18 cellular contexts compared by ENCODE assay signal in genomic region chr2:98923244-98923940, GRCh38. TPM values are rescaled to one million over a fixed set of nuclear protein-coding genes. Genes with fewer than 3 reads are reported as not detected.
DNase-seq lines count a peak whose midpoint lies in the region; ATAC-seq and TF ChIP-seq lines count a peak whose summit lies in the region.
"Had no signal": no experiment of that assay in that cellular context is flagged by ENCODE, and none has a peak within 500 bp of the region (broad histone marks: within the 10 kb centered on the region; RNA-seq: fewer than 3 reads in every experiment).

No MANE protein-coding gene starts in this region.

- no peak overlapping the region for H2AFZ ChIP-seq in DND-41 (ENCODE audit: low read depth, low read length)

- no peak overlapping the region for H3K27ac ChIP-seq in DND-41 (ENCODE audit: low read length)
- no peak overlapping the region for H3K27ac ChIP-seq in RWPE2 (ENCODE audit: poor library complexity, severe bottlenecking)
- no peak overlapping the region for H3K27ac ChIP-seq in colonic mucosa
- H3K27ac ChIP-seq: BLaER1 treated with 17β-estradiol and CSF1 and Interleukin-3, amounts not matched to agents 10 nM and 100 nM; left lung had no signal

- H3K36me3 ChIP-seq in DND-41 (ENCODE audit: insufficient read depth, low read length) (no peaks in the 10 kb centered on the region), RWPE2 (ENCODE audit: low read depth) (no peaks in the 10 kb centered on the region), colonic mucosa (no peaks in the 10 kb centered on the region)
- H3K36me3 ChIP-seq: BLaER1 treated with 17β-estradiol and CSF1 and Interleukin-3, amounts not matched to agents 10 nM and 100 nM; left lung had no signal

- H3K27me3 ChIP-seq in DND-41 (ENCODE audit: insufficient read depth, low read length, poor library complexity) (no peaks in the 10 kb centered on the region), RWPE2 (ENCODE audit: insufficient read depth, poor library complexity, severe bottlenecking) (no peaks in the 10 kb centered on the region), colonic mucosa (no peaks in the 10 kb centered on the region)
- H3K27me3 ChIP-seq: BLaER1 treated with 17β-estradiol and CSF1 and Interleukin-3, amounts not matched to agents 10 nM and 100 nM had no signal

- intact Hi-C loops in colonic mucosa (cut with DNase I), result no loop called here

- no peaks in the 10 kb centered on the region for H4K20me1 ChIP-seq in DND-41 (ENCODE audit: insufficient read depth, low read length)
- H4K20me1 ChIP-seq: BLaER1 treated with 17β-estradiol and CSF1 and Interleukin-3, amounts not matched to agents 10 nM and 100 nM had no signal

- no peaks in the 10 kb centered on the region for H3K79me2 ChIP-seq in DND-41 (ENCODE audit: insufficient read depth, low read length)

- H3K9me3 ChIP-seq in DND-41 (ENCODE audit: insufficient read depth, low read length, severe bottlenecking), result no peaks in the 10 kb centered on the region
- no peaks in the 10 kb centered on the region for H3K9me3 ChIP-seq in RWPE2 (ENCODE audit: severe bottlenecking)
- H3K9me3 ChIP-seq in colonic mucosa, result no peaks in the 10 kb centered on the region

- H3K9ac ChIP-seq in DND-41 (ENCODE audit: low read depth, low read length), result no peak overlapping the region
- no peak overlapping the region for H3K9ac ChIP-seq in colonic mucosa (ENCODE audit: low read depth in 2 of 2, low read length in 2 of 2)
- H3K9ac ChIP-seq: BLaER1 treated with 17β-estradiol and CSF1 and Interleukin-3, amounts not matched to agents 10 nM and 100 nM had no signal

- peak; percentile 48 for TF ChIP-seq CTCF in DND-41 (IDR thresholded peaks at IDR 0.05; ENCODE audit: borderline replicate concordance, extremely low read depth, low read length, poor library complexity, severe bottlenecking)
- TF ChIP-seq CTCF in HFF-Myc (IDR thresholded peaks at IDR 0.05; ENCODE audit: low read depth, low read length, missing control alignments), result peak; percentile 40
- TF ChIP-seq CTCF in RWPE2 (IDR thresholded peaks at IDR 0.05; ENCODE audit: poor library complexity, severe bottlenecking), result peak; percentile 32
- no peak for TF ChIP-seq CTCF in colonic mucosa (IDR thresholded peaks at IDR 0.05)

- no peak overlapping the region for H3K4me2 ChIP-seq in DND-41 (ENCODE audit: insufficient read depth, low read length)
- H3K4me2 ChIP-seq: BLaER1 treated with 17β-estradiol and CSF1 and Interleukin-3, amounts not matched to agents 10 nM and 100 nM had no signal

- DNase-seq in DND-41, result no peak
- no peak for DNase-seq in HFF-Myc (ENCODE audit: extremely low read depth, low read depth)
- DNase-seq in RWPE2 (ENCODE audit: low spot score), result no peak
- peak; percentile 39 for DNase-seq in iPS-NIHi11 (ENCODE audit: low spot score)
- DNase-seq in activated CD4-positive, alpha-beta T cell treated with anti-CD3 and anti-CD28 coated beads for 4 hours, result no peak
- DNase-seq in colonic mucosa, result no peak
- no peak for DNase-seq in NCI-H526 treated with DMSO at 0.1 percent for 48 hours (lab: John Stamatoyannopoulos, UW)
- DNase-seq: activated B cell treated with CpG ODN at 0.5 μM for 24 hours; activated CD8-positive, alpha-beta memory T cell treated with anti-CD3 and anti-CD28 coated beads, Interleukin-2, amount 50 U/mL, for 48 hours; activated naive CD4-positive, alpha-beta T cell treated with anti-CD3 and anti-CD28 coated beads for 36 hours; dorsolateral prefrontal cortex; hippocampal formation; left lung; NCI-H1417 treated with DMSO at 0.1 percent for 48 hours; NCI-H2227 treated with DMSO at 0.1 percent for 48 hours; SW 1271 had no signal

- H3K4me1 ChIP-seq in DND-41 (ENCODE audit: insufficient read depth, low read length), result no peaks in the 10 kb centered on the region
- peaks cover 14% of the 10 kb centered on the region for H3K4me1 ChIP-seq in RWPE2 (ENCODE audit: insufficient read depth, poor library complexity, severe bottlenecking)
- H3K4me1 ChIP-seq in colonic mucosa, result no peaks in the 10 kb centered on the region
- H3K4me1 ChIP-seq: BLaER1 treated with 17β-estradiol and CSF1 and Interleukin-3, amounts not matched to agents 10 nM and 100 nM; left lung had no signal

- H3K4me3 ChIP-seq in DND-41 (ENCODE audit: low read depth in 1 of 2, low read length in 2 of 2) (no peak overlapping the region), HFF-Myc (replicated peaks; ENCODE audit: low read depth, low read length) (no peak overlapping the region), RWPE2 (ENCODE audit: severe bottlenecking) (no peak overlapping the region), colonic mucosa (no peak overlapping the region)
- H3K4me3 ChIP-seq: BLaER1 treated with 17β-estradiol and CSF1 and Interleukin-3, amounts not matched to agents 10 nM and 100 nM; dorsolateral prefrontal cortex; left lung had no signal

- ATAC-seq in DND-41 (ENCODE audit: insufficient read depth, low read depth) (no peak), RWPE2 (ENCODE audit: low read depth) (no peak), HG03097 (IDR thresholded peaks at IDR 0.05; ENCODE audit: low FRiP score, unreplicated experiment) (no peak)
- ATAC-seq: left lung had no signal

RNA-seq across cellular contexts. Expression of gene CRACDL, which starts 12.6 kb away (rescaled TPM):
- total RNA-seq in colonic mucosa, result 10 to 100 TPM; 11.5 to 22.3 TPM
- total RNA-seq: activated B cell treated with CpG ODN at 0.5 μM for 24 hours had no signal
